Comparison of ENCODE assay signal across 15 cellular contexts in the genomic region with DNA sequence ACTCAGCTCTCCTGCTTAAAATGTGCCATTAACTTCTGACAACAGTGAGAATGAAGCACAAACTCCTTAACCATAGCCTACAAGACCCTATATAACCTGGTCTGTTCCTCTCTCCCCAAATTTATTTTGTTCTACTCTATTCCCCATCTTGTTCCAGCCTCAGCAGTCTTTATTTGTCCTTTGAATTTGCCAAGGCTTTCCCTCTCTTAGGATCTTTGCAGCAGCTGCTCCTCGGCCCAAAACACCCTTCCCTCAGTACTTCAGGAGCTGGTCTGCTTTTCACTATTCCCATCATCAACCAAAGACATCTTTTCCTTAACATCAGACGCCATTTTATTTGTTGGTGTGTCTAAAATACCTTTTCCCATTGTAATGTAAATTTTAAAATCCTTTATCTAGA. TPM values are rescaled to one million over a fixed set of nuclear protein-coding genes. Genes with fewer than 3 reads are reported as not detected.
DNase-seq lines count a peak whose midpoint lies in the region; ATAC-seq and TF ChIP-seq lines count a peak whose summit lies in the region.
"Had no signal": no experiment of that assay in that cellular context is flagged by ENCODE, and none has a peak within 500 bp of the region (broad histone marks: within the 10 kb centered on the region; RNA-seq: fewer than 3 reads in every experiment).

No MANE protein-coding gene starts in this region.

- peak; percentile 57 for ATAC-seq in Right ventricle myocardium superior (ENCODE audit: poor library complexity)
- no peak for ATAC-seq in gastrocnemius medialis
- no peak for ATAC-seq in naive thymus-derived CD4-positive, alpha-beta T cell
- ATAC-seq: PC-3 had no signal

- intact Hi-C loops in Right ventricle myocardium superior (cut with DNase I) (loop anchor here (10.0 kb wide), 1 partner anchor 50 kb away; no protein-coding TSS in a partner anchor), cardiac septum (cut with DNase I) (loop anchor here (2.0 kb wide), 1 partner anchor 28 kb away; no protein-coding TSS in a partner anchor), left ventricle myocardium inferior (cut with micrococcal nuclease) (no loop called here), gastrocnemius medialis (cut with DNase I; ENCODE audit: low total_unique reads) (loop anchor here (5.0 kb wide), 1 partner anchor 52 kb away; no protein-coding TSS in a partner anchor)
- intact Hi-C loops in naive thymus-derived CD4-positive, alpha-beta T cell (cut with micrococcal nuclease): no loop called here

- no peaks in the 10 kb centered on the region for H3K9me3 ChIP-seq in left ventricle myocardium inferior (replicated peaks)
- no peaks in the 10 kb centered on the region for H3K9me3 ChIP-seq in gastrocnemius medialis
- H3K9me3 ChIP-seq in naive thymus-derived CD4-positive, alpha-beta T cell (ENCODE audit: control insufficient read depth in 2 of 3, low read length in 3 of 3): no peaks in the 10 kb centered on the region
- H3K9me3 ChIP-seq: Caco-2 had no signal

- H3K4me1 ChIP-seq in left ventricle myocardium inferior (peaks cover 87% of the 10 kb centered on the region), gastrocnemius medialis (peaks cover 28 to 31% of the 10 kb centered on the region in 2 donors)
- H3K4me1 ChIP-seq in naive thymus-derived CD4-positive, alpha-beta T cell (ENCODE audit: control insufficient read depth in 2 of 2, insufficient read depth in 2 of 2, low read length in 2 of 2): no peaks in the 10 kb centered on the region

- DNase-seq in Right ventricle myocardium superior (no peak), cardiac septum (ENCODE audit: low spot score) (no peak), left ventricle myocardium inferior (no peak), gastrocnemius medialis (no peak), NCI-H1417 treated with DMSO at 0.1 percent for 48 hours (lab: John Stamatoyannopoulos, UW) (no peak), COR-L47 (lab: John Stamatoyannopoulos, UW) (no peak), amygdala (lab: John Stamatoyannopoulos, UW) (no peak)
- no peak for DNase-seq in naive thymus-derived CD4-positive, alpha-beta T cell
- DNase-seq: activated naive CD4-positive, alpha-beta T cell treated with anti-CD3 and anti-CD28 coated beads, Interleukin-2, amount 10 ng/mL, durations not matched to agents 7 days and 5 days; Caco-2; cerebellar nuclear complex; KG1; NCI-H510A treated with DMSO at 0.1 percent for 48 hours; PC-3 had no signal

- peaks cover 0 to 3% (median 0%) of the 10 kb centered on the region in 11 donors for H3K9me3 Mint-ChIP-seq in naive thymus-derived CD4-positive, alpha-beta T cell
- H3K9me3 Mint-ChIP-seq: activated naive CD4-positive, alpha-beta T cell treated with anti-CD3 and anti-CD28 coated beads, Interleukin-2, amount 10 ng/mL, durations not matched to agents 7 days and 5 days had no signal

- peak overlapping the region; percentile 86 for H3K27ac ChIP-seq in left ventricle myocardium inferior (replicated peaks)
- peak overlapping the region; percentile 45 to 70 (median 64) for H3K27ac ChIP-seq in gastrocnemius medialis
- no peak overlapping the region for H3K27ac ChIP-seq in naive thymus-derived CD4-positive, alpha-beta T cell (ENCODE audit: low read depth, low read length)
- H3K27ac ChIP-seq: VCaP had no signal

- POLR2A ChIA-PET in naive thymus-derived CD4-positive, alpha-beta T cell (lab: Charles Lee): no interaction called here

- H3K4me3 ChIP-seq in left ventricle myocardium inferior (peak overlapping the region; percentile 49), gastrocnemius medialis (peak overlapping the region in 1 of 4 donors; percentile 23)
- no peak overlapping the region for H3K4me3 ChIP-seq in naive thymus-derived CD4-positive, alpha-beta T cell (ENCODE audit: low read length)

- peaks cover 0 to 2% (median 0%) of the 10 kb centered on the region in 7 donors for H3K4me1 Mint-ChIP-seq in naive thymus-derived CD4-positive, alpha-beta T cell
- H3K4me1 Mint-ChIP-seq: activated naive CD4-positive, alpha-beta T cell treated with anti-CD3 and anti-CD28 coated beads, Interleukin-2, amount 10 ng/mL, durations not matched to agents 7 days and 5 days had no signal

- TF ChIP-seq POLR2A in gastrocnemius medialis (IDR thresholded peaks at IDR 0.05): no peak

- no peak overlapping the region for H3K4me3 Mint-ChIP-seq in naive thymus-derived CD4-positive, alpha-beta T cell
- H3K4me3 Mint-ChIP-seq: activated naive CD4-positive, alpha-beta T cell treated with anti-CD3 and anti-CD28 coated beads, Interleukin-2, amount 10 ng/mL, durations not matched to agents 7 days and 5 days had no signal

- CTCF ChIA-PET in naive thymus-derived CD4-positive, alpha-beta T cell (lab: Charles Lee): no interaction called here

- H3K27me3 Mint-ChIP-seq in naive thymus-derived CD4-positive, alpha-beta T cell: peaks cover 2 to 12% (median 6%) of the 10 kb centered on the region in 5 donors

- no peaks in the 10 kb centered on the region for H3K27me3 ChIP-seq in left ventricle myocardium inferior (ENCODE audit: low read depth)
- no peaks in the 10 kb centered on the region for H3K27me3 ChIP-seq in gastrocnemius medialis
- no peaks in the 10 kb centered on the region for H3K27me3 ChIP-seq in naive thymus-derived CD4-positive, alpha-beta T cell (ENCODE audit: control insufficient read depth in 2 of 2, insufficient read depth in 2 of 2, low read length in 2 of 2)

- H3K36me3 ChIP-seq in left ventricle myocardium inferior (no peaks in the 10 kb centered on the region), gastrocnemius medialis (no peaks in the 10 kb centered on the region)
- no peaks in the 10 kb centered on the region for H3K36me3 ChIP-seq in naive thymus-derived CD4-positive, alpha-beta T cell (ENCODE audit: control insufficient read depth in 2 of 3, insufficient read depth in 3 of 3, low read length in 3 of 3)

- in situ Hi-C loops in gastrocnemius medialis (cut with MboI; ENCODE audit: low sequenced_read_pairs in 4 of 4): no loop called here

- no peak overlapping the region for H3K27ac Mint-ChIP-seq in naive thymus-derived CD4-positive, alpha-beta T cell
- H3K27ac Mint-ChIP-seq: activated naive CD4-positive, alpha-beta T cell treated with anti-CD3 and anti-CD28 coated beads, Interleukin-2, amount 10 ng/mL, durations not matched to agents 7 days and 5 days had no signal

- TF ChIP-seq CTCF in left ventricle myocardium inferior (IDR thresholded peaks at IDR 0.05; ENCODE audit: borderline replicate concordance) (no peak), gastrocnemius medialis (IDR thresholded peaks at IDR 0.05 in 4 of 5, conservative IDR thresholded peaks at IDR 0.05 in 1 of 5) (no peak)

- no peaks in the 10 kb centered on the region for H3K36me3 Mint-ChIP-seq in naive thymus-derived CD4-positive, alpha-beta T cell
- H3K36me3 Mint-ChIP-seq: activated naive CD4-positive, alpha-beta T cell treated with anti-CD3 and anti-CD28 coated beads, Interleukin-2, amount 10 ng/mL, durations not matched to agents 7 days and 5 days had no signal

RNA-seq across cellular contexts. Expression of gene PRICKLE2, which starts 10.2 kb away (rescaled TPM):
- total RNA-seq in Right ventricle myocardium superior: 5.9 TPM
- 12.4 TPM for total RNA-seq in cardiac septum
- total RNA-seq in left ventricle myocardium inferior: 8.7 TPM
- 1 to 10 TPM; 3.6 to 6.7 (median 4.6) TPM for total RNA-seq in gastrocnemius medialis
- under 1 TPM in 1 of 5 experiments, not detected in 4; 0.22 TPM for total RNA-seq in naive thymus-derived CD4-positive, alpha-beta T cell
- not detected for polyA plus RNA-seq in naive thymus-derived CD4-positive, alpha-beta T cell

Comparison
In these comparisons a context has a peak if more than half of its experiments do, and no peak if none do; other contexts are left out.
1. intact Hi-C loops: an anchor here in Right ventricle myocardium superior (10.0 kb wide), cardiac septum (2.0 kb wide) and gastrocnemius medialis (5.0 kb wide); none called in left ventricle myocardium inferior and naive thymus-derived CD4-positive, alpha-beta T cell.